In the genomic region with DNA sequence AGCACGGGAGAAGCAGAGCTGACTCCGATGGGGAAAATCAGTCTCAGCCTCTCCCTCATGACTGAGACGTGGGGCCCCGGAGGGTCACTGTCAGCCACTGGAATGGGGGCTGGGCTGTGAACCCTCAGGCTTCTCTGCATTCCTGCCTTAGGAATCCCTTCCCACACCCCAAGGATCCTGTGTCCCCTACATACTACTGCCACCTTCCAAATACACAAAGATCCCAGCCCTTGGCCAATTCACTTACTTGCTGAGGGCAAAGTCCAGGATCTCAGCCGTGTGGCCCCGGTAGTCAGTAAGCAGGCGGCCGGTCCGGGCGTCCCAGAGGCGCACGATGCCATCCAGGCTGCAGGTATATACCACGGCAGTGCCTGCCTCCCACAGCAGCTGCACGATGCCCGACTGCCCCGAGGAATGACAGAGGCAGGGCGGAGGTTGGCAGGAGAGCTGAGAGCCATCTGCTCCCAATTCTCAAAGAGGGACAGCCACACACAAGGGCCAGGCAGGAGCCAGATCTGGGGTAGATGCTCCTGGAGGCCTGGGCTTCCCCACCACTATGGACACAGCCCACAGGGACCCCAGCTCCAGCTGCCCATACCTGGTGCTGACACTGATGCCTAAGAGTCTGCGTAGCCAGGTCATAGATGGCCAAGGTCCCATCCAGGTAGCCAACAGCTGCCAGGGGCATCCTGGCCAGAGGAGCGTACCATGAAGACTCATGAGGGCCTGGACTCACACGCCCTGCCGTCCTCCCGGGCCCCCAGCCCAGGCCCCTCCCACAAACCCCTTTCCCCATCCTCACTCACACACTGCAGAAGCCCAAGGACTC, we compare ENCODE assay signal across 2 cellular contexts.
A peak's percentile ranks its signal among the peaks of the same experiment; 100 is the strongest.
TF ChIP-seq lines count a peak whose summit lies in the region.

No MANE protein-coding gene starts in this region.

TF ChIP-seq in liver, 16 proteins besides CTCF, POLR2A, EP300 and RAD21:
- no peak for TF ChIP-seq GABPA (IDR thresholded peaks at IDR 0.05 in 1 of 2, conservative IDR thresholded peaks at IDR 0.05 in 1 of 2)
- TF ChIP-seq SP1 (IDR thresholded peaks at IDR 0.05): peak; percentile 81
- TF ChIP-seq FOXA1 (IDR thresholded peaks at IDR 0.05): no peak
- TF ChIP-seq, protein P1, sequence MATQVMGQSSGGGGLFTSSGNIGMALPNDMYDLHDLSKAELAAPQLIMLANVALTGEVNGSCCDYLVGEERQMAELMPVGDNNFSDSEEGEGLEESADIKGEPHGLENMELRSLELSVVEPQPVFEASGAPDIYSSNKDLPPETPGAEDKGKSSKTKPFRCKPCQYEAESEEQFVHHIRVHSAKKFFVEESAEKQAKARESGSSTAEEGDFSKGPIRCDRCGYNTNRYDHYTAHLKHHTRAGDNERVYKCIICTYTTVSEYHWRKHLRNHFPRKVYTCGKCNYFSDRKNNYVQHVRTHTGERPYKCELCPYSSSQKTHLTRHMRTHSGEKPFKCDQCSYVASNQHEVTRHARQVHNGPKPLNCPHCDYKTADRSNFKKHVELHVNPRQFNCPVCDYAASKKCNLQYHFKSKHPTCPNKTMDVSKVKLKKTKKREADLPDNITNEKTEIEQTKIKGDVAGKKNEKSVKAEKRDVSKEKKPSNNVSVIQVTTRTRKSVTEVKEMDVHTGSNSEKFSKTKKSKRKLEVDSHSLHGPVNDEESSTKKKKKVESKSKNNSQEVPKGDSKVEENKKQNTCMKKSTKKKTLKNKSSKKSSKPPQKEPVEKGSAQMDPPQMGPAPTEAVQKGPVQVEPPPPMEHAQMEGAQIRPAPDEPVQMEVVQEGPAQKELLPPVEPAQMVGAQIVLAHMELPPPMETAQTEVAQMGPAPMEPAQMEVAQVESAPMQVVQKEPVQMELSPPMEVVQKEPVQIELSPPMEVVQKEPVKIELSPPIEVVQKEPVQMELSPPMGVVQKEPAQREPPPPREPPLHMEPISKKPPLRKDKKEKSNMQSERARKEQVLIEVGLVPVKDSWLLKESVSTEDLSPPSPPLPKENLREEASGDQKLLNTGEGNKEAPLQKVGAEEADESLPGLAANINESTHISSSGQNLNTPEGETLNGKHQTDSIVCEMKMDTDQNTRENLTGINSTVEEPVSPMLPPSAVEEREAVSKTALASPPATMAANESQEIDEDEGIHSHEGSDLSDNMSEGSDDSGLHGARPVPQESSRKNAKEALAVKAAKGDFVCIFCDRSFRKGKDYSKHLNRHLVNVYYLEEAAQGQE (IDR thresholded peaks at IDR 0.05): no peak
- TF ChIP-seq MAX (IDR thresholded peaks at IDR 0.05): peak; percentile 62
- TF ChIP-seq HNF4A (conservative IDR thresholded peaks at IDR 0.05): peak; percentile 92 to 93
- peak; percentile 27 to 40 for TF ChIP-seq RXRA (IDR thresholded peaks at IDR 0.05)
- peak; percentile 78 for TF ChIP-seq HNF4G (IDR thresholded peaks at IDR 0.05)

TF ChIP-seq in GM23338, 12 proteins besides CTCF, POLR2A, EP300 and RAD21:
- TF ChIP-seq POLR2AphosphoS5 (IDR thresholded peaks at IDR 0.05; ENCODE audit: low read depth) (no peak), NANOG (IDR thresholded peaks at IDR 0.05; ENCODE audit: borderline replicate concordance) (no peak)
